In the genomic region with DNA sequence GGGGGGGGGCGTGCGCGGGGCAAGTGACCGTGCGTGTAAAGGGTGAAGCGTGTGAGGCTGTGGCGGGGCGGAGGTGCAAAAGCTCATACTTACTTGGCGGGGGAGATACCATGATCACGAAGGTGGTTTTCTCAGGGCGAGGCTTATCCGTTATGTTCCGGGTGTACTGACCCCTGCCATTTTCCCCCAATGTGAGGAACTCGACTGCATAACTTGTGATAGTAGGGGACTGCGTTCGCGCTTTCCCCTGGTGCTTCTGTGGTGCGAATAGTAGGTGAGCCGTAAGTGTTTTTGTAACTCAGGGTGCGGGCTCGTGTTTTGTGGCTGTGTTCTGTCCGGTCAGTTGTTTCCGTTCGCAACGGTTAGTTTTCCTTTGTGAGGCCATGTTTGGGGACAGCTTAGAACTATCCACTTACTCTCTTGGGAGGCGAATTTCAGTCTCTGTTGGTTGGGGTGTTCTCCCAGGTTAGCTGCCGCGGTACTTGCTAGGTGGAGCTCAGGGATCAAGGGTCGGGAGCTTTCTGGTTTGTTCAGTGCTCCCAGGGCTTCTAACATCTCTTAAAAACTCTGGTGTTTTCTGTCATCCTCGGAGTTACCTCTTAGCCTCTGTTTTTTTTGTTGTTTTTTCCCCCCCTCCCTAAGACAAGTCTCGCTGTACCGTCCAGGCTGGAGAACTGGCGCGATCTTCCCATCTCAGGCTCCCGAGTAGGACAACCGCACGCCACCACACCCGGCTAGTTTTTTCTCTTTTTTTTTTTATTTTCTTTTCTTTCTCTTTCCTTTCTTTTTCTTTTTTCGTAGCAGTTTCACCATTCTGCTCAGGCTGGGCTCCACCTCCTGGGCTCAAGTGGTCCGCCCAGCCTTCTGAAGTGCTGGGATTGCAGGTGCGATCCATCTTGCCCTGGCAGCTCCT, we compare ENCODE assay signal across 8 cellular contexts. TPM values are rescaled to one million over a fixed set of nuclear protein-coding genes. Genes with fewer than 3 reads are reported as not detected.
DNase-seq lines count a peak whose midpoint lies in the region; ATAC-seq, FAIRE-seq and TF ChIP-seq lines count a peak whose summit lies in the region.
"Not testable (repeated sequence)": the region's sequence is repeated elsewhere in the genome, so short reads cannot be mapped to it uniquely, and the experiment has no call there.

No MANE protein-coding gene starts in this region.

- not testable (repeated sequence) for H3K36me3 ChIP-seq in kidney (ENCODE audit: control insufficient read depth in 1 of 2, insufficient read depth in 2 of 2, low read length in 2 of 2); spleen

- peak; percentile 83 for DNase-seq in AG09309 (ENCODE audit: low read depth)
- DNase-seq in GM19238 (ENCODE audit: insufficient read length, low spot score) = peak; percentile 57
- peak; percentile 81 for DNase-seq in NCI-H510A treated with DMSO at 0.1 percent for 48 hours (lab: John Stamatoyannopoulos, UW)
- DNase-seq in activated CD4-positive, alpha-beta T cell treated with anti-CD3 and anti-CD28 coated beads for 48 hours = peak; percentile 93
- DNase-seq in kidney = peak; percentile 88
- peak; percentile 92 for DNase-seq in spleen

- not testable (repeated sequence) for H3K9me3 ChIP-seq in kidney (ENCODE audit: control insufficient read depth in 1 of 2, low read length in 2 of 2); spleen

- intact Hi-C loops in kidney (cut with DNase I); spleen (cut with DNase I; ENCODE audit: low total_unique reads): not testable (repeated sequence)

- TF ChIP-seq CTCF in AG09309 (IDR thresholded peaks at IDR 0.05; ENCODE audit: control insufficient read depth, insufficient read depth, low read depth, low read length, missing control alignments); kidney (IDR thresholded peaks at IDR 0.05; ENCODE audit: borderline replicate concordance, extremely low read depth, insufficient read depth); spleen (IDR thresholded peaks at IDR 0.05 in 8 of 11, conservative IDR thresholded peaks at IDR 0.05 in 3 of 11): not testable (repeated sequence)

- peak; percentile 89 for ATAC-seq in HG03280 (IDR thresholded peaks at IDR 0.05; ENCODE audit: unreplicated experiment)

- H3K9ac ChIP-seq in kidney (ENCODE audit: low read length in 2 of 2) = not testable (repeated sequence)

- peak overlapping the region; percentile 47 for H3K4me3 ChIP-seq in AG09309 (ENCODE audit: control insufficient read depth, low read depth, low read length)
- H3K4me3 ChIP-seq in kidney (ENCODE audit: low read length in 2 of 2) = peak overlapping the region; percentile 73 to 79
- peak overlapping the region; percentile 25 to 70 (median 36) for H3K4me3 ChIP-seq in spleen

- H3K27me3 ChIP-seq in spleen (replicated peaks in 1 of 7) = not testable (repeated sequence)

- FAIRE-seq in kidney (lab: Jason Lieb, UNC) = not testable (repeated sequence)

- WGBS in spleen, 5 donors = 0 to 2% (median 1%) methylated on average over 32 to 41 of the region's 41 CpGs

- not testable (repeated sequence) for H3K4me1 ChIP-seq in kidney (ENCODE audit: control insufficient read depth in 1 of 2, insufficient read depth in 1 of 2, low read depth in 1 of 2, low read length in 2 of 2); spleen

- peak; percentile 77 to 99 (median 97) for TF ChIP-seq POLR2A in spleen (IDR thresholded peaks at IDR 0.05)

- H3K27ac ChIP-seq in cingulate gyrus (ENCODE audit: low read depth, low read length) = peak overlapping the region; percentile 10
- peak overlapping the region in 1 of 2 donors; percentile 53 for H3K27ac ChIP-seq in kidney (ENCODE audit: low read depth in 2 of 2, low read length in 2 of 2)
- peak overlapping the region; percentile 57 to 91 (median 85) for H3K27ac ChIP-seq in spleen

RNA-seq across cellular contexts. Expression of a gene that starts 39.3 kb away (rescaled TPM):
- not detected for total RNA-seq in kidney
- polyA plus RNA-seq in kidney (ENCODE audit: insufficient read depth, low read depth, low replicate concordance) = not detected
- under 1 TPM in 1 of 7 donors, not detected in 6; 0.54 TPM for total RNA-seq in spleen
- under 1 TPM in 1 of 3 donors, not detected in 2; 0.30 TPM for polyA plus RNA-seq in spleen

RNA-seq across cellular contexts. Expression of a gene that starts 48.7 kb away (rescaled TPM):
- total RNA-seq in kidney = 44.9 TPM
- 7.0 TPM for polyA plus RNA-seq in kidney (ENCODE audit: insufficient read depth, low read depth, low replicate concordance)
- 10 to 100 TPM; 23.0 to 74.3 (median 43.1) TPM for total RNA-seq in spleen
- 10 to 100 TPM; 13.3 to 26.8 (median 19.8) TPM for polyA plus RNA-seq in spleen
